15 cellular contexts compared by ENCODE assay signal in genomic region chr9:82418334-82418733, GRCh38.
"Had no signal": no experiment of that assay in that cellular context is flagged by ENCODE, and none has a peak within 500 bp of the region (broad histone marks: within the 10 kb centered on the region; RNA-seq: fewer than 3 reads in every experiment).

No MANE protein-coding gene starts in this region.

- H3K4me1 ChIP-seq: gastrocnemius medialis had no signal

- H3K27ac ChIP-seq: epithelial cell of prostate, gastrocnemius medialis, transverse colon had no signal

- H3K27me3 ChIP-seq: gastrocnemius medialis, transverse colon had no signal

- H3K9me3 ChIP-seq: gastrocnemius medialis, transverse colon had no signal

- DNase-seq: activated B cell treated with CpG ODN at 0.5 μM for 24 hours; activated CD4-positive, alpha-beta T cell treated with anti-CD3 and anti-CD28 coated beads, Interleukin-2, amount 10 ng/mL, durations not matched to agents 24 days and 14 days; activated CD8-positive, alpha-beta memory T cell treated with anti-CD3 and anti-CD28 coated beads for 24 hours; activated naive CD4-positive, alpha-beta T cell treated with Interleukin-2 at 50 U/mL for 16 hours; effector memory CD4-positive, alpha-beta T cell; gastrocnemius medialis; hippocampal formation; kidney glomerular epithelial cell; naive thymus-derived CD8-positive, alpha-beta T cell; stimulated activated CD4-positive, alpha-beta T cell treated with anti-CD3 and anti-CD28 coated beads, Interleukin-2, amount 100 ng/mL, for 24 hours; stimulated activated naive CD4-positive, alpha-beta T cell; substantia nigra; transverse colon had no signal

- H3K4me3 ChIP-seq: gastrocnemius medialis, transverse colon had no signal

- ATAC-seq: gastrocnemius medialis; naive thymus-derived CD8-positive, alpha-beta T cell; sciatic nerve had no signal

- H3K36me3 ChIP-seq: gastrocnemius medialis, transverse colon had no signal
